In the genomic region with DNA sequence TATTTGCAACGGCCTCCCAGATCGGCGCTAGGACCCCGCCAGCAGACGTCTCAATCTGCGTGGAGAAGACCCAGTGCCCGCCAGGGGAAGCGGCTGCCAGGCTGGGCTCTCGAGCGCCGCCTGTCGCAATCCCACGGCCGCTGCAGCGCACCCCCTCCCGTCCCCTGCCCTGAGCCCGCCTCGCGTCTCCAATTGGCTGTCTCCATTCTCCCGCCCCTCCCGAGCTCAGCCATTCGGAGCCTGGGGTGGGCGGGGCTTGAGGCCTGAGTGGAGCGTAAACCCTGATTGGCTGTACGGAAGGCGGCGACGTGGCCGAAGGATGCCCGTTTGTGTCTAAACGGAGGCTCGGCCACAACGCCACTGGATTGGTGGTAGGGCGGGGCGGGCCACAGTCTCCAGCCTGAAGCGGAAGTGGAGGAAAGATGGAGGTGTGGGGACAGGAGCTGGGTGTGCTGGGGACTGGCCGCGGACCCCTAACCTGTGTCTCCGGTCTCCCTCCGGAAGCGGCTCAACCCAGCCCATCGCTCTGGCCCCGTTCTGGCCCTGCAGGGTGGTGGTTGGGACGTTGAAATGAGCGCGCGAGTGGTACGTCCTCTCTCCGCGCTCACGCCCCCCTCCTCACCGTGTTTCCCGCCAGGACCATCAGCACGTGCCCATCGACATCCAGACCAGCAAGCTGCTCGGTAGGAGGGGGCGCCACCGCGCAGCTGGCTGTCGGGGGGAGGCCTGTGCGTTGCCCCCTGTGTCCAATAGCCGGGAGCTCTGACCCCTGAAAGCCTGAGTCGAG, we compare ENCODE assay signal across 8 cellular contexts. TPM values are rescaled to one million over a fixed set of nuclear protein-coding genes. Genes with fewer than 3 reads are reported as not detected.
DNase-seq lines count a peak whose midpoint lies in the region; ATAC-seq lines count a peak whose summit lies in the region.

A gene with protein sequence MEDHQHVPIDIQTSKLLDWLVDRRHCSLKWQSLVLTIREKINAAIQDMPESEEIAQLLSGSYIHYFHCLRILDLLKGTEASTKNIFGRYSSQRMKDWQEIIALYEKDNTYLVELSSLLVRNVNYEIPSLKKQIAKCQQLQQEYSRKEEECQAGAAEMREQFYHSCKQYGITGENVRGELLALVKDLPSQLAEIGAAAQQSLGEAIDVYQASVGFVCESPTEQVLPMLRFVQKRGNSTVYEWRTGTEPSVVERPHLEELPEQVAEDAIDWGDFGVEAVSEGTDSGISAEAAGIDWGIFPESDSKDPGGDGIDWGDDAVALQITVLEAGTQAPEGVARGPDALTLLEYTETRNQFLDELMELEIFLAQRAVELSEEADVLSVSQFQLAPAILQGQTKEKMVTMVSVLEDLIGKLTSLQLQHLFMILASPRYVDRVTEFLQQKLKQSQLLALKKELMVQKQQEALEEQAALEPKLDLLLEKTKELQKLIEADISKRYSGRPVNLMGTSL (plus strand): TSS at position 389 of the 787 bp plus-strand sequence. CDS start 34 bp downstream, at position 423.

- no peaks in the 10 kb centered on the region for H4K20me1 ChIP-seq in BLaER1 treated with 17β-estradiol and CSF1 and Interleukin-3, amounts not matched to agents 10 nM and 100 nM

- H3K4me3 ChIP-seq in BLaER1 treated with 17β-estradiol and CSF1 and Interleukin-3, amounts not matched to agents 10 nM and 100 nM = peak within 1 kb of the TSS; percentile 77 to 94 (median 84)

- H3K9me3 ChIP-seq in BLaER1 treated with 17β-estradiol and CSF1 and Interleukin-3, amounts not matched to agents 10 nM and 100 nM (replicated peaks in 1 of 11) = no peaks in the 10 kb centered on the region

- H3K4me1 ChIP-seq in BLaER1 treated with 17β-estradiol and CSF1 and Interleukin-3, amounts not matched to agents 10 nM and 100 nM = peaks cover 23 to 46% (median 38%) of the 10 kb centered on the region in 10 experiments

- peak; percentile 94 for ATAC-seq in GM19324 (IDR thresholded peaks at IDR 0.05; ENCODE audit: low FRiP score, unreplicated experiment)
- ATAC-seq in HG03520 (IDR thresholded peaks at IDR 0.05; ENCODE audit: unreplicated experiment) = peak; percentile 94
- peak; percentile 96 for ATAC-seq in left lobe of liver

- peak within 1 kb of the TSS; percentile 88 to 99 (median 95) for H3K4me2 ChIP-seq in BLaER1 treated with 17β-estradiol and CSF1 and Interleukin-3, amounts not matched to agents 10 nM and 100 nM

- H3K27me3 ChIP-seq in BLaER1 treated with 17β-estradiol and CSF1 and Interleukin-3, amounts not matched to agents 10 nM and 100 nM = no peaks in the 10 kb centered on the region

- peak; percentile 100 for DNase-seq in NCI-H69 (lab: John Stamatoyannopoulos, UW)
- peak; percentile 98 for DNase-seq in activated CD4-positive, alpha-beta T cell treated with anti-CD3 and anti-CD28 coated beads, Interleukin-2, amount 50 U/mL, for 1 hour
- peak; percentile 99 for DNase-seq in dedifferentiated amniotic fluid mesenchymal stem cell (ENCODE audit: extremely low spot score)
- DNase-seq in left lobe of liver (ENCODE audit: low spot score) = peak; percentile 100
- DNase-seq in stimulated activated CD4-positive, alpha-beta T cell treated with anti-CD3 and anti-CD28 coated beads, Interleukin-2, amount 100 ng/mL, for 48 hours = peak; percentile 99 to 100

- peaks cover 24 to 34% (median 27%) of the 10 kb centered on the region in 11 experiments for H3K36me3 ChIP-seq in BLaER1 treated with 17β-estradiol and CSF1 and Interleukin-3, amounts not matched to agents 10 nM and 100 nM

- H3K9ac ChIP-seq in BLaER1 treated with 17β-estradiol and CSF1 and Interleukin-3, amounts not matched to agents 10 nM and 100 nM = peak within 1 kb of the TSS; percentile 81 to 90 (median 86)

- H3K27ac ChIP-seq in BLaER1 treated with 17β-estradiol and CSF1 and Interleukin-3, amounts not matched to agents 10 nM and 100 nM = peak within 1 kb of the TSS; percentile 70 to 93 (median 88)

RNA-seq across cellular contexts. Expression of the gene that starts here (rescaled TPM):
- total RNA-seq in left lobe of liver = 107 TPM

Comparison
In these comparisons a context has a peak if more than half of its experiments do, and no peak if none do; other contexts are left out.
1. Peak in every context shown above with its lines: DNase-seq, ATAC-seq, H3K4me3 ChIP-seq and H3K27ac ChIP-seq.